ENCODE assay signal across 8 cellular contexts in genomic region chr20:62407221-62407992, GRCh38. TPM values are rescaled to one million over a fixed set of nuclear protein-coding genes. Genes with fewer than 3 reads are reported as not detected.
DNase-seq lines count a peak whose midpoint lies in the region; ATAC-seq, FAIRE-seq and TF ChIP-seq lines count a peak whose summit lies in the region.

TSS of gene CABLES2 (minus strand) at chr20:62407285. CDS start at chr20:62407276, 9 bp downstream.

- H3K4me3 ChIP-seq in BLaER1 = peak within 1 kb of the TSS; percentile 94
- peak within 1 kb of the TSS; percentile 61 for H3K4me3 ChIP-seq in choroid plexus epithelial cell (ENCODE audit: low read depth, low read length)

- H3K4me1 Mint-ChIP-seq in activated CD4-positive, alpha-beta T cell treated with anti-CD3 and anti-CD28 coated beads for 36 hours = peaks cover 23% of the 10 kb centered on the region

- ATAC-seq in HG03439 (IDR thresholded peaks at IDR 0.05; ENCODE audit: unreplicated experiment) = peak; percentile 68
- peak; percentile 93 for ATAC-seq in activated CD4-positive, alpha-beta T cell treated with anti-CD3 and anti-CD28 coated beads for 36 hours
- peak; percentile 63 for ATAC-seq in left colon

- intact Hi-C loops in activated CD4-positive, alpha-beta T cell treated with anti-CD3 and anti-CD28 coated beads for 36 hours (cut with DNase I, micrococcal nuclease) = loop anchor here (1.0 to 5.0 kb wide), 12 partner anchors 19 to 455 kb away; partner anchors contain the start of genes ADRM1 (in 1 of the 2), OSBPL2 (in 1 of the 2), PSMA7 (in 1 of the 2) and RPS21 (in 1 of the 2)
- intact Hi-C loops in left colon (cut with DNase I, micrococcal nuclease) = no loop called here

- no peaks in the 10 kb centered on the region for H3K27me3 ChIP-seq in BLaER1

- DNase-seq in GM19239 (ENCODE audit: insufficient read length, low spot score) (peak; percentile 100), NCI-H510A (lab: John Stamatoyannopoulos, UW) (peak; percentile 89), choroid plexus epithelial cell (ENCODE audit: low read depth) (peak; percentile 95), left colon (peak; percentile 93 to 94)
- DNase-seq in activated CD4-positive, alpha-beta T cell treated with anti-CD3 and anti-CD28 coated beads for 36 hours = peak; percentile 96
- peak; percentile 76 to 89 (median 84) for DNase-seq in stimulated activated CD4-positive, alpha-beta T cell treated with anti-CD3 and anti-CD28 coated beads, Interleukin-1b, Interleukin-23, amount 100 ng/mL, for 24 hours (ENCODE audit: low read depth in 4 of 4, low spot score in 1 of 4)

- H3K36me3 Mint-ChIP-seq in activated CD4-positive, alpha-beta T cell treated with anti-CD3 and anti-CD28 coated beads for 36 hours (ENCODE audit: low read depth) = no peaks in the 10 kb centered on the region

- H3K4me2 ChIP-seq in BLaER1 = peak within 1 kb of the TSS; percentile 97

- H3K4me3 Mint-ChIP-seq in activated CD4-positive, alpha-beta T cell treated with anti-CD3 and anti-CD28 coated beads for 36 hours = peak within 1 kb of the TSS; percentile 72

- H4K20me1 ChIP-seq in BLaER1 = peaks cover 25% of the 10 kb centered on the region

- peak within 1 kb of the TSS; percentile 93 for H3K27ac ChIP-seq in BLaER1

- H3K4me1 ChIP-seq in BLaER1 = peaks cover 93% of the 10 kb centered on the region

- CTCF ChIA-PET in activated CD4-positive, alpha-beta T cell treated with anti-CD3 and anti-CD28 coated beads for 36 hours (lab: Charles Lee) = no interaction called here

- POLR2A ChIA-PET in activated CD4-positive, alpha-beta T cell treated with anti-CD3 and anti-CD28 coated beads for 36 hours (lab: Charles Lee) = interaction anchor here (0.6 kb wide), 1 partner anchor 21 kb away, joined by 3 read pairs; the partner anchor contains the start of gene RPS21

- peak within 1 kb of the TSS; percentile 97 for H3K9ac ChIP-seq in BLaER1

- H3K36me3 ChIP-seq in BLaER1 = peaks cover 26% of the 10 kb centered on the region

- H3K9me3 ChIP-seq in BLaER1 = no peaks in the 10 kb centered on the region

- H3K9me3 Mint-ChIP-seq in activated CD4-positive, alpha-beta T cell treated with anti-CD3 and anti-CD28 coated beads for 36 hours (ENCODE audit: low read depth) = no peaks in the 10 kb centered on the region

- no peak for TF ChIP-seq CTCF in choroid plexus epithelial cell (conservative IDR thresholded peaks at IDR 0.05; ENCODE audit: low read depth, low read length)

- FAIRE-seq in GM19239 (lab: Jason Lieb, UNC) = peak; percentile 62

- H3K27ac Mint-ChIP-seq in activated CD4-positive, alpha-beta T cell treated with anti-CD3 and anti-CD28 coated beads for 36 hours = peak within 1 kb of the TSS; percentile 82

- peaks cover 2% of the 10 kb centered on the region for H3K27me3 Mint-ChIP-seq in activated CD4-positive, alpha-beta T cell treated with anti-CD3 and anti-CD28 coated beads for 36 hours

RNA-seq across cellular contexts. Expression of gene CABLES2, which starts in this region (rescaled TPM):
- 1 to 10 TPM; 6.4 to 7.6 TPM for total RNA-seq in activated CD4-positive, alpha-beta T cell treated with anti-CD3 and anti-CD28 coated beads for 36 hours
- 1 to 10 TPM; 7.8 to 9.5 TPM for total RNA-seq in left colon

Comparison
In these comparisons a context has a peak if more than half of its experiments do, and no peak if none do; other contexts are left out.
1. Peak in every context shown above with its lines: DNase-seq, ATAC-seq, H3K4me3 ChIP-seq and H3K27ac ChIP-seq.
2. intact Hi-C loops: an anchor here in activated CD4-positive, alpha-beta T cell treated with anti-CD3 and anti-CD28 coated beads for 36 hours (1.0 to 5.0 kb wide); none called in left colon.